ENCODE assay signal across 8 cellular contexts in genomic region chr16:1863681-1864460, GRCh38. TPM values are rescaled to one million over a fixed set of nuclear protein-coding genes. Genes with fewer than 3 reads are reported as not detected.
DNase-seq lines count a peak whose midpoint lies in the region; ATAC-seq, FAIRE-seq and TF ChIP-seq lines count a peak whose summit lies in the region.

No MANE protein-coding gene starts in this region.

- no peak for FAIRE-seq in GM12891 (lab: Jason Lieb, UNC)

- TF ChIP-seq POLR2A in GM12891 (IDR thresholded peaks at IDR 0.05; ENCODE audit: low read depth, low read length) = no peak

- no peaks in the 10 kb centered on the region for H3K4me1 Mint-ChIP-seq in CD8-positive, alpha-beta T cell (ENCODE audit: low read depth)

- no peaks in the 10 kb centered on the region for H3K9me3 ChIP-seq in CD8-positive, alpha-beta T cell (ENCODE audit: low read length)

- no peaks in the 10 kb centered on the region for H3K9me3 Mint-ChIP-seq in CD8-positive, alpha-beta T cell

- peaks cover 11% of the 10 kb centered on the region for H3K27me3 Mint-ChIP-seq in CD8-positive, alpha-beta T cell (ENCODE audit: low read depth)

- no peak overlapping the region for H3K27ac Mint-ChIP-seq in CD8-positive, alpha-beta T cell

- CTCF ChIA-PET in CD8-positive, alpha-beta T cell (lab: Charles Lee) = interaction anchor here (0.8 to 1.8 kb wide), 7 partner anchors 12 to 77 kb away, joined by 3 to 10 read pairs (median 4); no protein-coding TSS in a partner anchor

- intact Hi-C loops in CD8-positive, alpha-beta T cell (cut with DNase I, micrococcal nuclease) = loop anchor here (1.0 to 5.0 kb wide), 2 partner anchors 65 to 288 kb away; no protein-coding TSS in a partner anchor

- H3K27ac ChIP-seq in CD8-positive, alpha-beta T cell (ENCODE audit: low read depth, low read length) = no peak overlapping the region

- DNase-seq in CD8-positive, alpha-beta T cell = no peak
- peak; percentile 53 for DNase-seq in HT-29 (ENCODE audit: low spot score)
- DNase-seq in amniotic epithelial cell (ENCODE audit: low read depth) = peak; percentile 41
- no peak for DNase-seq in left lobe of liver (ENCODE audit: low spot score)
- no peak for DNase-seq in 8988T
- no peak for DNase-seq in GM12891 (ENCODE audit: insufficient read length, low spot score)

- no peaks in the 10 kb centered on the region for H3K36me3 Mint-ChIP-seq in CD8-positive, alpha-beta T cell

- H3K36me3 ChIP-seq in CD8-positive, alpha-beta T cell (ENCODE audit: insufficient read depth, low read length) = no peaks in the 10 kb centered on the region

- H3K4me1 ChIP-seq in CD8-positive, alpha-beta T cell (ENCODE audit: insufficient read depth, low read length) = no peaks in the 10 kb centered on the region

- no peak overlapping the region for H3K4me3 ChIP-seq in CD8-positive, alpha-beta T cell (ENCODE audit: low read depth, low read length)

- POLR2A ChIA-PET in CD8-positive, alpha-beta T cell (lab: Charles Lee) = no interaction called here

- ATAC-seq in CD8-positive, alpha-beta T cell = peak; percentile 34
- ATAC-seq in left lobe of liver (peak; percentile 78), GM18861 (IDR thresholded peaks at IDR 0.05; ENCODE audit: unreplicated experiment) (no peak), HG02938 (IDR thresholded peaks at IDR 0.05; ENCODE audit: unreplicated experiment) (no peak)

- no peak overlapping the region for H3K4me3 Mint-ChIP-seq in CD8-positive, alpha-beta T cell

- H3K27me3 ChIP-seq in CD8-positive, alpha-beta T cell (ENCODE audit: insufficient read depth, low read length) = peaks cover 2% of the 10 kb centered on the region

- TF ChIP-seq CTCF in CD8-positive, alpha-beta T cell (IDR thresholded peaks at IDR 0.05) = peak; percentile 81

TF ChIP-seq in GM12891, 5 proteins besides CTCF, POLR2A, EP300 and RAD21:
- TF ChIP-seq TAF1 (IDR thresholded peaks at IDR 0.05; ENCODE audit: low read depth, low read length) (no peak), POLR2AphosphoS5 (IDR thresholded peaks at IDR 0.05; ENCODE audit: low read depth, low read length) (no peak), POU2F2 (IDR thresholded peaks at IDR 0.05; ENCODE audit: low read depth, low read length) (no peak), SPI1 (IDR thresholded peaks at IDR 0.05; ENCODE audit: low read depth, low read length) (no peak), PAX5 (IDR thresholded peaks at IDR 0.05; ENCODE audit: insufficient read depth, low read length, severe bottlenecking) (no peak)

RNA-seq across cellular contexts. Expression of gene MEIOB, which starts 8.1 kb away (rescaled TPM):
- total RNA-seq in CD8-positive, alpha-beta T cell = not detected
- total RNA-seq in HT-29 (2014; rRNA removed; shearing (Covaris generic)) = not detected in 2 replicates
- 0.20 TPM for total RNA-seq in left lobe of liver
- polyA plus RNA-seq in GM12891 (2012; ENCODE audit: low read depth, missing spikeins) = 0.21 TPM

RNA-seq across cellular contexts. Expression of gene FAHD1, which starts 36.9 kb away (rescaled TPM):
- total RNA-seq in CD8-positive, alpha-beta T cell = 10 to 100 TPM; 11.7 to 13.7 TPM
- 85.5 and 92.5 TPM in 2 replicates for total RNA-seq in HT-29 (2014; rRNA removed; shearing (Covaris generic))
- total RNA-seq in left lobe of liver = 53.4 TPM
- polyA plus RNA-seq in GM12891 (2012; ENCODE audit: low read depth, missing spikeins) = 14.1 TPM

RNA-seq across cellular contexts. Expression of gene HAGH, which starts 37.2 kb away (rescaled TPM):
- total RNA-seq in CD8-positive, alpha-beta T cell = 10 to 100 TPM; 32.5 to 41.1 TPM
- 81.9 and 85.2 TPM in 2 replicates for total RNA-seq in HT-29 (2014; rRNA removed; shearing (Covaris generic))
- 176 TPM for total RNA-seq in left lobe of liver
- polyA plus RNA-seq in GM12891 (2012; ENCODE audit: low read depth, missing spikeins) = 15.7 TPM

RNA-seq across cellular contexts. Expression of gene HS3ST6, which starts 54.3 kb away (rescaled TPM):
- not detected for total RNA-seq in CD8-positive, alpha-beta T cell
- not detected in 2 replicates for total RNA-seq in HT-29 (2014; rRNA removed; shearing (Covaris generic))
- total RNA-seq in left lobe of liver = not detected
- polyA plus RNA-seq in GM12891 (2012; ENCODE audit: low read depth, missing spikeins) = not detected

Comparison
In these comparisons a context has a peak if more than half of its experiments do, and no peak if none do; other contexts are left out.
1. ATAC-seq: peak in CD8-positive, alpha-beta T cell (single experiment) and left lobe of liver (single experiment); none in GM18861 (single experiment) and HG02938 (single experiment).
2. DNase-seq: peak in HT-29 (single experiment) and amniotic epithelial cell (single experiment); none in CD8-positive, alpha-beta T cell (0 of 7), left lobe of liver (single experiment), 8988T (single experiment) and GM12891 (single experiment).